In genomic region chr20:2234788-2235187, GRCh38 we compare ENCODE assay signal across 1 cellular context.
TF ChIP-seq lines count a peak whose summit lies in the region.

No MANE protein-coding gene starts in this region.

TF ChIP-seq in HEK293, 187 proteins besides CTCF, POLR2A, EP300 and RAD21 (continued from another document):
- no peak for TF ChIP-seq PRDM10 (tag by site-specific recombination; IDR thresholded peaks at IDR 0.05)
- TF ChIP-seq ZBTB6 (tag by site-specific recombination; IDR thresholded peaks at IDR 0.05) = peak; percentile 80
- no peak for TF ChIP-seq ZFP41 (tag by site-specific recombination; IDR thresholded peaks at IDR 0.05; ENCODE audit: borderline replicate concordance)
- no peak for TF ChIP-seq ZNF585B (tag by site-specific recombination; IDR thresholded peaks at IDR 0.05)
- no peak for TF ChIP-seq TSHZ1 (tag by site-specific recombination; IDR thresholded peaks at IDR 0.05; ENCODE audit: borderline replicate concordance)
- peak; percentile 72 for TF ChIP-seq PRDM6 (tag by site-specific recombination; IDR thresholded peaks at IDR 0.05)
- TF ChIP-seq ZNF501 (tag by site-specific recombination; IDR thresholded peaks at IDR 0.05) = no peak
- 0 out of 2 replicates have a peak, but pooled peaks have one; percentile 16 for TF ChIP-seq ZNF335 (tag by site-specific recombination; conservative IDR thresholded peaks at IDR 0.05)
- peak; percentile 35; the same call in 1 of the 2 replicates for TF ChIP-seq GLIS1 (tag by site-specific recombination; IDR thresholded peaks at IDR 0.05)
- TF ChIP-seq IKZF3 (tag by site-specific recombination; IDR thresholded peaks at IDR 0.05) = peak; percentile 11; the same call in 1 of the 2 replicates
- 0 out of 2 replicates have a peak, but pooled peaks have one; percentile 3 for TF ChIP-seq ZNF18 (tag by site-specific recombination; IDR thresholded peaks at IDR 0.05)
- TF ChIP-seq FEZF1 (tag by site-specific recombination; IDR thresholded peaks at IDR 0.05) = no peak
- no peak for TF ChIP-seq ZSCAN5A (tag by site-specific recombination; IDR thresholded peaks at IDR 0.05)
- TF ChIP-seq ZNF423 (tag by site-specific recombination; IDR thresholded peaks at IDR 0.05) = 0 out of 2 replicates have a peak, but pooled peaks have one; percentile 23
- peak; percentile 80 for TF ChIP-seq ZIC2 (tag by site-specific recombination; IDR thresholded peaks at IDR 0.05)
